In the genomic region with DNA sequence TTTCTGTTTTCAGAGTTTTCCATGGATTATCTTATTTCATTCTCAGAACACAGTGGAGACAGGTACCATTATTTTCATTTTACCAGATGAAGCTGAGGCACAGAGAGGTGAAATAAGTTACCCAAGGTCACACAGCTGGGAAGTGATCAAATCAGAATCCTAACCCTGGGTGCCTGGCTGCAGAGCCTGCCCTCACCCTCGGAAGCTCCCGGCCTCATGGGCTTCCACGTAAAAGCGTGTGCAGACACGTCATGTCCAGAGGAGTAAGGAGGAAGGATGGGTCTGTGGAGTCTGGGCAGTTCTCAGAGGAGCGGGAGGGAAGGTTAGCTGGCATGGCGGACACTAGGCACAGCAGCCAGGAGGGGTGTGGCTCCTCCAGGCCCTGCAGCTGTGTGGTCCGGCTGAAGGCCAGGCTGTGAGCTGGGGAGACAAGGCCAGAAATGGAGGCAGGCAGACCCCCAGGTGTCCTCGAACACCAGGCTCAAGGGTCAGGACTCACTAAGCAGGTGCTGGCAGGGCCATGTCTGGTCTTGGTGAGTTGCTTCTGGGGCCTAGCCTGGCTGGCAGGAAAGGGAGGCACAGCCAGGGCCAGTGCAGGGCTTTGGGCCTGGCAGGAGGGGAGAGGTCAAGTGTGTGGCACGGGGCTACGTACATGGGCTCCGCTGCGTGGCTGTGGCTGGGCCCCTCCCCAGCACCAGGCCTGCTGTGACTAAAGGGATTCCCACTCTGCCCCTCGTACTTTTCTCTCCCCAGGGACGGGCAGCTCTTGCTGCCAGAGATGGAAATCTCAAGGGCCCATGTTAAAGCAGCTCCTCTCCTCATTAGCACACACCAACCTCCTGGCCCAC, we compare ENCODE assay signal across 25 cellular contexts. TPM values are rescaled to one million over a fixed set of nuclear protein-coding genes. Genes with fewer than 3 reads are reported as not detected.
DNase-seq lines count a peak whose midpoint lies in the region; ATAC-seq and TF ChIP-seq lines count a peak whose summit lies in the region.
"Had no signal": no experiment of that assay in that cellular context is flagged by ENCODE, and none has a peak within 500 bp of the region (broad histone marks: within the 10 kb centered on the region; RNA-seq: fewer than 3 reads in every experiment).

No MANE protein-coding gene starts in this region.

- H2BK12ac ChIP-seq in mesenchymal stem cell (ENCODE audit: low read length in 2 of 2), result no peak overlapping the region

- no peak overlapping the region for H3K14ac ChIP-seq in mesenchymal stem cell (ENCODE audit: low read length in 2 of 2)

- CTCF ChIA-PET in RWPE1 (lab: Yijun Ruan, JAX) (no interaction called here), GM10248 (lab: Yijun Ruan, JAX) (interaction anchor here (1.3 to 1.6 kb wide), 2 partner anchors 10 to 189 kb away, joined by 3 to 5 read pairs; no protein-coding TSS in a partner anchor)

- TF ChIP-seq CTCF in RWPE1 (conservative IDR thresholded peaks at IDR 0.05; ENCODE audit: low read depth) (no peak), GM10248 (IDR thresholded peaks at IDR 0.05; ENCODE audit: control extremely low read depth, extremely low read depth, low read depth, missing control alignments) (no peak)

- ATAC-seq in central memory CD8-positive, alpha-beta T cell (replicated peaks; ENCODE audit: extremely low read depth, poor library complexity, severe bottlenecking), result no peak
- ATAC-seq in HG02885 (IDR thresholded peaks at IDR 0.05; ENCODE audit: poor library complexity, unreplicated experiment), result no peak
- ATAC-seq: left colon, T-helper 17 cell had no signal

- no peaks in the 10 kb centered on the region for H3K9me3 ChIP-seq in mesenchymal stem cell (ENCODE audit: control insufficient read depth, low read length)
- H3K9me3 ChIP-seq in subcutaneous abdominal adipose tissue (ENCODE audit: control insufficient read depth in 5 of 5, low read length in 5 of 5), result no peaks in the 10 kb centered on the region
- H3K9me3 ChIP-seq: Caco-2, esophagus squamous epithelium, SK-N-SH, stomach had no signal

- no peak overlapping the region for H3K18ac ChIP-seq in mesenchymal stem cell (ENCODE audit: low read depth in 1 of 2, low read length in 2 of 2)

- H3K79me1 ChIP-seq in mesenchymal stem cell (replicated peaks; ENCODE audit: low read length, poor library complexity, severe bottlenecking), result peaks cover 60% of the 10 kb centered on the region

- no peak overlapping the region for H4K91ac ChIP-seq in mesenchymal stem cell (ENCODE audit: low read length)

- H3K4me3 ChIP-seq in mesenchymal stem cell (ENCODE audit: insufficient read depth in 1 of 2, low read depth in 1 of 2, low read length in 2 of 2) (peak overlapping the region in 1 of 2 experiments; percentile 22), subcutaneous abdominal adipose tissue (ENCODE audit: low read depth in 1 of 5, low read length in 5 of 5) (no peak overlapping the region)
- H3K4me3 ChIP-seq: coronary artery, esophagus squamous epithelium, hepatocyte, stomach had no signal

- no peaks in the 10 kb centered on the region for H3K9me3 Mint-ChIP-seq in central memory CD8-positive, alpha-beta T cell
- H3K9me3 Mint-ChIP-seq: memory B cell had no signal

- peak overlapping the region; percentile 39 for H4K8ac ChIP-seq in mesenchymal stem cell (ENCODE audit: low read length)

- H3K4me1 ChIP-seq in mesenchymal stem cell (ENCODE audit: control insufficient read depth, insufficient read depth, low read depth, low read length) (peaks cover 14% of the 10 kb centered on the region), subcutaneous abdominal adipose tissue (ENCODE audit: control insufficient read depth in 5 of 5, insufficient read depth in 5 of 5, low read length in 5 of 5) (peaks cover 1 to 28% (median 21%) of the 10 kb centered on the region in 5 donors)
- H3K4me1 ChIP-seq: Caco-2 had no signal

- POLR2A ChIA-PET in RWPE1 (lab: Yijun Ruan, JAX; ENCODE audit: low non-redundant PET), result no interaction called here
- POLR2A ChIA-PET in GM10248 (lab: Yijun Ruan, JAX), result interaction anchor here (0.6 kb wide), 1 partner anchor 63 kb away, joined by 7 read pairs; no protein-coding TSS in a partner anchor

- H3K27ac Mint-ChIP-seq in central memory CD8-positive, alpha-beta T cell (ENCODE audit: low read depth), result peak overlapping the region; percentile 41
- H3K27ac Mint-ChIP-seq: memory B cell had no signal

- peaks cover 17% of the 10 kb centered on the region for H3K4me1 Mint-ChIP-seq in central memory CD8-positive, alpha-beta T cell

- no peaks in the 10 kb centered on the region for H3K27me3 ChIP-seq in mesenchymal stem cell (ENCODE audit: control insufficient read depth in 1 of 2, insufficient read depth in 1 of 2, low read length in 2 of 2)
- no peaks in the 10 kb centered on the region for H3K27me3 ChIP-seq in subcutaneous abdominal adipose tissue (ENCODE audit: control insufficient read depth in 5 of 5, insufficient read depth in 4 of 5, low read length in 5 of 5)
- H3K27me3 ChIP-seq: esophagus squamous epithelium, hepatocyte, stomach had no signal

- no peak overlapping the region for H3K4me3 Mint-ChIP-seq in central memory CD8-positive, alpha-beta T cell
- H3K4me3 Mint-ChIP-seq: memory B cell, T-helper 17 cell had no signal

- no peak for DNase-seq in RWPE1 (ENCODE audit: low spot score)
- no peak for DNase-seq in central memory CD8-positive, alpha-beta T cell (ENCODE audit: low spot score in 2 of 2)
- DNase-seq in mesenchymal stem cell, result no peak
- DNase-seq in GDM1 (lab: John Stamatoyannopoulos, UW), result no peak
- no peak for DNase-seq in GM10248 (ENCODE audit: extremely low spot score)
- DNase-seq: activated CD4-positive, alpha-beta T cell treated with anti-CD3 and anti-CD28 coated beads for 4 hours; activated T-cell treated with anti-CD3 and anti-CD28 coated beads, Interleukin-2, amount 50 U/mL, for 1 hour; C1 segment of cervical spinal cord; Caco-2; esophagus squamous epithelium; left colon; NCI-H146; NCI-H446 treated with DMSO at 0.1 percent for 48 hours; SK-N-SH; small intestine; stimulated activated CD4-positive, alpha-beta T cell treated with anti-CD3 and anti-CD28 coated beads, Interleukin-1b, Interleukin-23, amount 100 ng/mL, for 48 hours; stimulated activated CD8-positive, alpha-beta memory T cell treated with anti-CD3 and anti-CD28 coated beads, Interleukin-4, amount 100 ng/mL, for 48 hours; stomach; T-helper 17 cell; trophoblast cell had no signal

- H3K9ac ChIP-seq in mesenchymal stem cell (ENCODE audit: low read length) (no peak overlapping the region), subcutaneous abdominal adipose tissue (ENCODE audit: low read length in 5 of 5) (peak overlapping the region in 3 of 5 donors; percentile 42 to 63 (median 53))
- H3K9ac ChIP-seq: SK-N-SH had no signal

- H3K36me3 ChIP-seq in mesenchymal stem cell (ENCODE audit: control insufficient read depth in 1 of 2, insufficient read depth in 2 of 2, low read depth in 1 of 2, low read length in 2 of 2) (peaks cover 72 to 76% of the 10 kb centered on the region in 2 experiments), subcutaneous abdominal adipose tissue (ENCODE audit: control insufficient read depth in 5 of 5, insufficient read depth in 5 of 5, low read length in 5 of 5) (peaks cover 7 to 60% (median 42%) of the 10 kb centered on the region in 5 donors)

- no peak overlapping the region for H2BK5ac ChIP-seq in mesenchymal stem cell (ENCODE audit: low read depth, low read length, poor library complexity, severe bottlenecking)

- peaks cover 29% of the 10 kb centered on the region for H3K36me3 Mint-ChIP-seq in central memory CD8-positive, alpha-beta T cell (ENCODE audit: insufficient read depth)

- H3K27ac ChIP-seq in RWPE1 (peak overlapping the region; percentile 27), mesenchymal stem cell (ENCODE audit: low read length, poor library complexity, severe bottlenecking) (no peak overlapping the region), subcutaneous abdominal adipose tissue (ENCODE audit: low read depth, low read length) (peak overlapping the region; percentile 27)
- H3K27ac ChIP-seq: esophagus squamous epithelium, hepatocyte, stomach had no signal

- H2AK5ac ChIP-seq in mesenchymal stem cell (ENCODE audit: low read length, severe bottlenecking), result no peak overlapping the region

- no peaks in the 10 kb centered on the region for H3K27me3 Mint-ChIP-seq in central memory CD8-positive, alpha-beta T cell
- H3K27me3 Mint-ChIP-seq: memory B cell, T-helper 17 cell had no signal

- no peak overlapping the region for H2BK120ac ChIP-seq in mesenchymal stem cell (ENCODE audit: low read depth, low read length)

- peak overlapping the region in 1 of 2 experiments; percentile 48 for H3K23ac ChIP-seq in mesenchymal stem cell (ENCODE audit: low read length in 2 of 2)

- peak overlapping the region; percentile 57 for H2BK15ac ChIP-seq in mesenchymal stem cell (ENCODE audit: low read depth, poor library complexity, severe bottlenecking)

- no peak overlapping the region for H3K4ac ChIP-seq in mesenchymal stem cell (ENCODE audit: low read depth in 1 of 2, low read length in 2 of 2)

- H2AFZ ChIP-seq in mesenchymal stem cell (ENCODE audit: low read depth, low read length), result no peak overlapping the region
- H2AFZ ChIP-seq: hepatocyte had no signal

- no peak overlapping the region for H3K4me2 ChIP-seq in mesenchymal stem cell (ENCODE audit: low read length, poor library complexity, severe bottlenecking)
- H3K4me2 ChIP-seq: hepatocyte, SK-N-SH had no signal

- 96% methylated on average over 15 of the region's 15 CpGs for WGBS in mesenchymal stem cell

RNA-seq across cellular contexts. Expression of gene TBC1D9B, which starts 5.6 kb away (rescaled TPM):
- 55.6 TPM for polyA plus RNA-seq in mesenchymal stem cell (2013, experiment 1 of 2)
- polyA plus RNA-seq in mesenchymal stem cell (2013, experiment 2 of 2), result 54.3 TPM

RNA-seq across cellular contexts. Expression of gene MRNIP, which starts 43.5 kb away (rescaled TPM):
- polyA plus RNA-seq in mesenchymal stem cell (2013, experiment 1 of 2), result 9.7 TPM
- 10.7 TPM for polyA plus RNA-seq in mesenchymal stem cell (2013, experiment 2 of 2)
